24 cellular contexts compared by ENCODE assay signal in genomic region chr9:112035166-112035816, GRCh38.
DNase-seq lines count a peak whose midpoint lies in the region; ATAC-seq and TF ChIP-seq lines count a peak whose summit lies in the region.
"Had no signal": no experiment of that assay in that cellular context is flagged by ENCODE, and none has a peak within 500 bp of the region (broad histone marks: within the 10 kb centered on the region; RNA-seq: fewer than 3 reads in every experiment).

No MANE protein-coding gene starts in this region.

- WGBS in trophoblast cell (ENCODE audit: extremely low coverage, insufficient coverage, insufficient read length): no CpG with 5 or more reads among the region's 6 CpGs

- H4K8ac ChIP-seq in trophoblast cell (ENCODE audit: low read depth, low read length): no peak overlapping the region

- TF ChIP-seq CTCF in SU-DHL-6 (IDR thresholded peaks at IDR 0.05; ENCODE audit: insufficient read depth, low read length, poor library complexity, severe bottlenecking): no peak
- no peak for TF ChIP-seq CTCF in left ventricle myocardium inferior (IDR thresholded peaks at IDR 0.05; ENCODE audit: borderline replicate concordance)
- TF ChIP-seq CTCF in neural progenitor cell (IDR thresholded peaks at IDR 0.05): no peak

- H2AFZ ChIP-seq in SU-DHL-6 (ENCODE audit: low read depth, low read length, severe bottlenecking): no peak overlapping the region
- no peak overlapping the region for H2AFZ ChIP-seq in trophoblast cell (ENCODE audit: insufficient read depth, low read length, poor library complexity)
- no peak overlapping the region for H2AFZ ChIP-seq in neural progenitor cell (replicated peaks)

- peaks cover 21% of the 10 kb centered on the region for H3K4me1 ChIP-seq in left ventricle myocardium inferior
- peaks cover 12 to 14% of the 10 kb centered on the region in 2 experiments for H3K4me1 ChIP-seq in trophoblast cell (ENCODE audit: control insufficient read depth in 1 of 2, insufficient read depth in 2 of 2, low read length in 2 of 2)
- peaks cover 15% of the 10 kb centered on the region for H3K4me1 ChIP-seq in neural progenitor cell
- H3K4me1 ChIP-seq: gastrocnemius medialis had no signal

- peak overlapping the region; percentile 28 for H2AK5ac ChIP-seq in trophoblast cell (ENCODE audit: low read length)

- H3K79me2 ChIP-seq in SU-DHL-6 (ENCODE audit: insufficient read depth, low read length) (no peaks in the 10 kb centered on the region), trophoblast cell (ENCODE audit: control insufficient read depth, insufficient read depth, low read length, poor library complexity) (no peaks in the 10 kb centered on the region), neural progenitor cell (ENCODE audit: low read depth) (no peaks in the 10 kb centered on the region)

- intact Hi-C loops in left ventricle myocardium inferior (cut with micrococcal nuclease): no loop called here

- peak overlapping the region; percentile 77 for H2BK120ac ChIP-seq in trophoblast cell (ENCODE audit: insufficient read depth, low read length, poor library complexity)

- H3K9ac ChIP-seq in SU-DHL-6 (ENCODE audit: low read length): peak overlapping the region; percentile 50
- no peak overlapping the region for H3K9ac ChIP-seq in trophoblast cell (ENCODE audit: low read length)
- no peak overlapping the region for H3K9ac ChIP-seq in neural progenitor cell

- H3K9me3 ChIP-seq in SU-DHL-6 (ENCODE audit: insufficient read depth, low read length) (no peaks in the 10 kb centered on the region), left ventricle myocardium inferior (replicated peaks) (no peaks in the 10 kb centered on the region), trophoblast cell (ENCODE audit: insufficient read depth, low read depth, low read length) (no peaks in the 10 kb centered on the region), neural progenitor cell (ENCODE audit: low read depth) (no peaks in the 10 kb centered on the region)
- H3K9me3 ChIP-seq: gastrocnemius medialis, left lung, ovary, upper lobe of right lung had no signal

- H3K79me1 ChIP-seq in trophoblast cell (ENCODE audit: low read length): peaks cover 6% of the 10 kb centered on the region

- H3K36me3 ChIP-seq in SU-DHL-6 (ENCODE audit: low read length) (no peaks in the 10 kb centered on the region), left ventricle myocardium inferior (peaks cover 17% of the 10 kb centered on the region), trophoblast cell (ENCODE audit: control insufficient read depth in 1 of 2, insufficient read depth in 2 of 2, low read length in 2 of 2) (peaks cover 5% of the 10 kb centered on the region in 2 experiments), neural progenitor cell (no peaks in the 10 kb centered on the region)
- H3K36me3 ChIP-seq: gastrocnemius medialis, ovary, upper lobe of right lung had no signal

- H3K4me3 ChIP-seq in SU-DHL-6 (ENCODE audit: insufficient read depth, low read length, poor library complexity, severe bottlenecking) (no peak overlapping the region), left ventricle myocardium inferior (no peak overlapping the region), trophoblast cell (ENCODE audit: low read depth, low read length) (no peak overlapping the region), neural progenitor cell (no peak overlapping the region)
- H3K4me3 ChIP-seq: gastrocnemius medialis, left lung, ovary, upper lobe of right lung had no signal

- no peak overlapping the region for H3K23ac ChIP-seq in trophoblast cell (ENCODE audit: low read length)

- peak overlapping the region; percentile 63 for H3K18ac ChIP-seq in trophoblast cell (ENCODE audit: low read length)

- H3K4me3 Mint-ChIP-seq in activated naive CD8-positive, alpha-beta T cell treated with anti-CD3 and anti-CD28 coated beads, Interleukin-2, amount 10 ng/mL, durations not matched to agents 7 days and 5 days: no peak overlapping the region
- H3K4me3 Mint-ChIP-seq in activated naive CD8-positive, alpha-beta T cell treated with anti-CD3 and anti-CD28 coated beads, Interleukin-2, amount 50 U/mL, for 24 hours: no peak overlapping the region
- H3K4me3 Mint-ChIP-seq in neural progenitor cell: no peak overlapping the region
- H3K4me3 Mint-ChIP-seq: CD14-positive monocyte; T-helper 2 cell treated with Interferon-gamma antibody and Interleukin-4, amounts not matched to agents 5 μg/mL and 100 μg/mL, for 36 hours had no signal

- H3K4me2 ChIP-seq in SU-DHL-6 (ENCODE audit: low read depth, low read length, poor library complexity, severe bottlenecking) (peak overlapping the region; percentile 83), trophoblast cell (ENCODE audit: low read length) (no peak overlapping the region), neural progenitor cell (no peak overlapping the region)

- no peaks in the 10 kb centered on the region for H3K9me2 ChIP-seq in SU-DHL-6 (replicated peaks; ENCODE audit: insufficient read depth, low read length)

- no peak overlapping the region for H4K12ac ChIP-seq in trophoblast cell (ENCODE audit: low read depth, low read length)

- no peak overlapping the region for H3K4ac ChIP-seq in trophoblast cell (ENCODE audit: low read depth, low read length)

- H4K91ac ChIP-seq in trophoblast cell (ENCODE audit: low read depth, low read length): peak overlapping the region; percentile 15

- peak overlapping the region; percentile 24 for H3K27ac Mint-ChIP-seq in activated naive CD8-positive, alpha-beta T cell treated with anti-CD3 and anti-CD28 coated beads, Interleukin-2, amount 10 ng/mL, durations not matched to agents 7 days and 5 days
- no peak overlapping the region for H3K27ac Mint-ChIP-seq in activated naive CD8-positive, alpha-beta T cell treated with anti-CD3 and anti-CD28 coated beads, Interleukin-2, amount 50 U/mL, for 24 hours
- no peak overlapping the region for H3K27ac Mint-ChIP-seq in neural progenitor cell
- H3K27ac Mint-ChIP-seq: T-helper 2 cell treated with Interferon-gamma antibody and Interleukin-4, amounts not matched to agents 5 μg/mL and 100 μg/mL, for 36 hours had no signal

- no peaks in the 10 kb centered on the region for H4K20me1 ChIP-seq in SU-DHL-6 (ENCODE audit: low read depth, low read length)
- no peaks in the 10 kb centered on the region for H4K20me1 ChIP-seq in neural progenitor cell (ENCODE audit: low read depth)

- no peaks in the 10 kb centered on the region for H3K9me3 Mint-ChIP-seq in activated naive CD8-positive, alpha-beta T cell treated with anti-CD3 and anti-CD28 coated beads, Interleukin-2, amount 10 ng/mL, durations not matched to agents 7 days and 5 days
- H3K9me3 Mint-ChIP-seq in activated naive CD8-positive, alpha-beta T cell treated with anti-CD3 and anti-CD28 coated beads, Interleukin-2, amount 50 U/mL, for 24 hours: no peaks in the 10 kb centered on the region
- H3K9me3 Mint-ChIP-seq in neural progenitor cell: peaks cover 2% of the 10 kb centered on the region
- H3K9me3 Mint-ChIP-seq: T-helper 2 cell treated with Interferon-gamma antibody and Interleukin-4, amounts not matched to agents 5 μg/mL and 100 μg/mL, for 36 hours had no signal

- H3K27me3 ChIP-seq in SU-DHL-6 (ENCODE audit: low read length) (no peaks in the 10 kb centered on the region), left ventricle myocardium inferior (ENCODE audit: low read depth) (no peaks in the 10 kb centered on the region), trophoblast cell (ENCODE audit: insufficient read depth, low read length) (no peaks in the 10 kb centered on the region), neural progenitor cell (no peaks in the 10 kb centered on the region)
- H3K27me3 ChIP-seq: gastrocnemius medialis, left lung, ovary, upper lobe of right lung had no signal

- peaks cover 33% of the 10 kb centered on the region for H3K36me3 Mint-ChIP-seq in activated naive CD8-positive, alpha-beta T cell treated with anti-CD3 and anti-CD28 coated beads, Interleukin-2, amount 10 ng/mL, durations not matched to agents 7 days and 5 days
- H3K36me3 Mint-ChIP-seq in activated naive CD8-positive, alpha-beta T cell treated with anti-CD3 and anti-CD28 coated beads, Interleukin-2, amount 50 U/mL, for 24 hours (ENCODE audit: low read depth): peaks cover 6% of the 10 kb centered on the region
- no peaks in the 10 kb centered on the region for H3K36me3 Mint-ChIP-seq in neural progenitor cell

- H3K4me1 Mint-ChIP-seq in activated naive CD8-positive, alpha-beta T cell treated with anti-CD3 and anti-CD28 coated beads, Interleukin-2, amount 10 ng/mL, durations not matched to agents 7 days and 5 days: peaks cover 58% of the 10 kb centered on the region
- peaks cover 91% of the 10 kb centered on the region for H3K4me1 Mint-ChIP-seq in activated naive CD8-positive, alpha-beta T cell treated with anti-CD3 and anti-CD28 coated beads, Interleukin-2, amount 50 U/mL, for 24 hours
- H3K4me1 Mint-ChIP-seq in neural progenitor cell: no peaks in the 10 kb centered on the region

- H2BK5ac ChIP-seq in trophoblast cell (ENCODE audit: low read depth, low read length, poor library complexity): no peak overlapping the region

- H3K27me3 Mint-ChIP-seq in activated naive CD8-positive, alpha-beta T cell treated with anti-CD3 and anti-CD28 coated beads, Interleukin-2, amount 10 ng/mL, durations not matched to agents 7 days and 5 days: no peaks in the 10 kb centered on the region
- H3K27me3 Mint-ChIP-seq in activated naive CD8-positive, alpha-beta T cell treated with anti-CD3 and anti-CD28 coated beads, Interleukin-2, amount 50 U/mL, for 24 hours: peaks cover 4% of the 10 kb centered on the region
- peaks cover 2% of the 10 kb centered on the region for H3K27me3 Mint-ChIP-seq in neural progenitor cell (ENCODE audit: insufficient read depth, low read depth)

- H3K27ac ChIP-seq in SU-DHL-6 (ENCODE audit: low read depth, low read length) (peak overlapping the region; percentile 97), left ventricle myocardium inferior (replicated peaks) (peak overlapping the region; percentile 70), trophoblast cell (ENCODE audit: low read depth, low read length) (peak overlapping the region; percentile 57), neural progenitor cell (no peak overlapping the region)
- H3K27ac ChIP-seq: gastrocnemius medialis, left lung, ovary, upper lobe of right lung had no signal

- no peak for ATAC-seq in activated naive CD8-positive, alpha-beta T cell treated with anti-CD3 and anti-CD28 coated beads, Interleukin-2, amount 10 ng/mL, durations not matched to agents 7 days and 5 days (ENCODE audit: low read depth)
- no peak for ATAC-seq in activated naive CD8-positive, alpha-beta T cell treated with anti-CD3 and anti-CD28 coated beads, Interleukin-2, amount 50 U/mL, for 24 hours
- no peak for ATAC-seq in GM21723 (IDR thresholded peaks at IDR 0.05; ENCODE audit: unreplicated experiment)
- ATAC-seq: gastrocnemius medialis, left lung, PC-3, upper lobe of right lung had no signal

- H3F3A ChIP-seq in SU-DHL-6 (ENCODE audit: insufficient read depth) (peaks cover 81% of the 10 kb centered on the region), neural progenitor cell (ENCODE audit: low read depth) (peaks cover 25% of the 10 kb centered on the region)

- no peak for DNase-seq in activated naive CD8-positive, alpha-beta T cell treated with anti-CD3 and anti-CD28 coated beads, Interleukin-2, amount 10 ng/mL, durations not matched to agents 7 days and 5 days
- DNase-seq in activated naive CD8-positive, alpha-beta T cell treated with anti-CD3 and anti-CD28 coated beads, Interleukin-2, amount 50 U/mL, for 24 hours: no peak
- no peak for DNase-seq in left ventricle myocardium inferior
- DNase-seq in trophoblast cell: peak; percentile 49 to 68
- no peak for DNase-seq in neural progenitor cell (ENCODE audit: low spot score)
- DNase-seq in activated CD4-positive, alpha-beta T cell treated with anti-CD3 and anti-CD28 coated beads, Interleukin-2, amount 50 U/mL, for 4 hours: no peak
- DNase-seq: activated CD4-positive, CD25-positive, alpha-beta regulatory T cell treated with anti-CD3 and anti-CD28 coated beads, Interleukin-2, amount 50 U/mL, for 72 hours; DMS 273 treated with DMSO at 0.1 percent for 48 hours; erythroblast; gastrocnemius medialis; GF-D8; left lung; MM.1S; NCI-H1694; NCI-H2227 treated with DMSO at 0.1 percent for 48 hours; NCI-H774; ovary; PC-3; stimulated activated CD4-positive, alpha-beta T cell treated with anti-CD3 and anti-CD28 coated beads, Interleukin-2, amount 100 ng/mL, for 24 hours; upper lobe of right lung had no signal

- peak overlapping the region; percentile 2 for H3K14ac ChIP-seq in trophoblast cell (ENCODE audit: low read length)

- POLR2A ChIA-PET in activated naive CD8-positive, alpha-beta T cell treated with anti-CD3 and anti-CD28 coated beads, Interleukin-2, amount 10 ng/mL, durations not matched to agents 7 days and 5 days (lab: Charles Lee): interaction anchor here (0.6 to 1.3 kb wide), 3 partner anchors 99 to 139 kb away, joined by 3 to 6 read pairs (median 4); partner anchors contain the start of gene UGCG

- H2BK12ac ChIP-seq in trophoblast cell (ENCODE audit: low read length): peak overlapping the region; percentile 63

Comparison
In these comparisons a context has a peak if more than half of its experiments do, and no peak if none do; other contexts are left out.
1. DNase-seq: peak in trophoblast cell (2 of 2); none in activated naive CD8-positive, alpha-beta T cell treated with anti-CD3 and anti-CD28 coated beads, Interleukin-2, amount 10 ng/mL, durations not matched to agents 7 days and 5 days (single experiment), activated naive CD8-positive, alpha-beta T cell treated with anti-CD3 and anti-CD28 coated beads, Interleukin-2, amount 50 U/mL, for 24 hours (single experiment), left ventricle myocardium inferior (single experiment), neural progenitor cell (single experiment) and activated CD4-positive, alpha-beta T cell treated with anti-CD3 and anti-CD28 coated beads, Interleukin-2, amount 50 U/mL, for 4 hours (0 of 2).